12 cellular contexts compared by ENCODE assay signal in genomic region chr6:159125014-159125609, GRCh38. TPM values are rescaled to one million over a fixed set of nuclear protein-coding genes. Genes with fewer than 3 reads are reported as not detected.
DNase-seq lines count a peak whose midpoint lies in the region; ATAC-seq and TF ChIP-seq lines count a peak whose summit lies in the region.
"Had no signal": no experiment of that assay in that cellular context is flagged by ENCODE, and none has a peak within 500 bp of the region (broad histone marks: within the 10 kb centered on the region; RNA-seq: fewer than 3 reads in every experiment).

No MANE protein-coding gene starts in this region.

- TF ChIP-seq CTCF in AG04450 (IDR thresholded peaks at IDR 0.05; ENCODE audit: low read depth, low read length) (peak; percentile 39), RWPE2 (IDR thresholded peaks at IDR 0.05; ENCODE audit: poor library complexity, severe bottlenecking) (peak; percentile 54), fibroblast of villous mesenchyme (IDR thresholded peaks at IDR 0.05; ENCODE audit: insufficient read depth, low read depth, low read length) (peak; percentile 18)

- H3K9me3 ChIP-seq in AG04450 (ENCODE audit: control insufficient read depth, insufficient read depth, low read length) = no peaks in the 10 kb centered on the region
- H3K9me3 ChIP-seq in RWPE2 (ENCODE audit: severe bottlenecking) = no peaks in the 10 kb centered on the region
- H3K9me3 ChIP-seq: mucosa of descending colon had no signal

- CTCF ChIA-PET in AG04450 (lab: Charles Lee) = interaction anchor here (1.7 to 2.2 kb wide), 2 partner anchors 9 to 21 kb away, joined by 4 to 8 read pairs; no protein-coding TSS in a partner anchor

- DNase-seq in AG04450 (ENCODE audit: low read depth, low spot score) (no peak), ELR (ENCODE audit: low read depth) (peak; percentile 20), RWPE2 (ENCODE audit: low spot score) (no peak), fibroblast of villous mesenchyme (ENCODE audit: low read depth) (no peak), HuH-7 (ENCODE audit: low spot score) (no peak), NCI-H524 treated with DMSO at 0.1 percent for 48 hours (lab: John Stamatoyannopoulos, UW) (no peak), cerebellar cortex (ENCODE audit: low spot score) (no peak)
- DNase-seq: mucosa of descending colon; NCI-H1436 treated with DMSO at 0.1 percent for 48 hours; NK-92 treated with Interleukin-12 subunit alpha and Interleukin-12 subunit beta, amount 100 ng/mL, for 24 hours had no signal

- H3K4me3 ChIP-seq in AG04450 (ENCODE audit: low read depth, low read length) (no peak overlapping the region), RWPE2 (ENCODE audit: severe bottlenecking) (no peak overlapping the region), fibroblast of villous mesenchyme (ENCODE audit: low read depth, low read length) (no peak overlapping the region)
- H3K4me3 ChIP-seq: mucosa of descending colon had no signal

- no peaks in the 10 kb centered on the region for H3K4me1 ChIP-seq in RWPE2 (ENCODE audit: insufficient read depth, poor library complexity, severe bottlenecking)

- H3K27ac ChIP-seq in AG04450 (ENCODE audit: low read depth, low read length) (no peak overlapping the region), RWPE2 (ENCODE audit: poor library complexity, severe bottlenecking) (no peak overlapping the region)

- H3K27me3 ChIP-seq in AG04450 (ENCODE audit: control insufficient read depth, insufficient read depth, low read length) = peaks cover 3% of the 10 kb centered on the region
- no peaks in the 10 kb centered on the region for H3K27me3 ChIP-seq in RWPE2 (ENCODE audit: insufficient read depth, poor library complexity, severe bottlenecking)

- ATAC-seq in RWPE2 (ENCODE audit: low read depth) = no peak
- no peak for ATAC-seq in GM19455 (IDR thresholded peaks at IDR 0.05; ENCODE audit: unreplicated experiment)
- ATAC-seq: mucosa of descending colon had no signal

- POLR2A ChIA-PET in AG04450 (lab: Yijun Ruan, JAX) = no interaction called here

- H3K36me3 ChIP-seq in RWPE2 (ENCODE audit: low read depth) = no peaks in the 10 kb centered on the region

RNA-seq across cellular contexts. Expression of gene FNDC1, which starts 44.1 kb away (rescaled TPM):
- 0.01 and 0.02 TPM in 2 replicates for polyA plus RNA-seq in AG04450 (2011; rRNA removed)
- 0.22 TPM in 1 of 2 replicates, not detected in the other for polyA minus RNA-seq in AG04450 (2011; rRNA and poly(A)+ RNA removed)
- under 0.01 TPM in 2 replicates for total RNA-seq in fibroblast of villous mesenchyme
- total RNA-seq: dermis microvascular lymphatic vessel endothelial cell had no signal
